Comparison of ENCODE assay signal across 1 cellular context in the genomic region with DNA sequence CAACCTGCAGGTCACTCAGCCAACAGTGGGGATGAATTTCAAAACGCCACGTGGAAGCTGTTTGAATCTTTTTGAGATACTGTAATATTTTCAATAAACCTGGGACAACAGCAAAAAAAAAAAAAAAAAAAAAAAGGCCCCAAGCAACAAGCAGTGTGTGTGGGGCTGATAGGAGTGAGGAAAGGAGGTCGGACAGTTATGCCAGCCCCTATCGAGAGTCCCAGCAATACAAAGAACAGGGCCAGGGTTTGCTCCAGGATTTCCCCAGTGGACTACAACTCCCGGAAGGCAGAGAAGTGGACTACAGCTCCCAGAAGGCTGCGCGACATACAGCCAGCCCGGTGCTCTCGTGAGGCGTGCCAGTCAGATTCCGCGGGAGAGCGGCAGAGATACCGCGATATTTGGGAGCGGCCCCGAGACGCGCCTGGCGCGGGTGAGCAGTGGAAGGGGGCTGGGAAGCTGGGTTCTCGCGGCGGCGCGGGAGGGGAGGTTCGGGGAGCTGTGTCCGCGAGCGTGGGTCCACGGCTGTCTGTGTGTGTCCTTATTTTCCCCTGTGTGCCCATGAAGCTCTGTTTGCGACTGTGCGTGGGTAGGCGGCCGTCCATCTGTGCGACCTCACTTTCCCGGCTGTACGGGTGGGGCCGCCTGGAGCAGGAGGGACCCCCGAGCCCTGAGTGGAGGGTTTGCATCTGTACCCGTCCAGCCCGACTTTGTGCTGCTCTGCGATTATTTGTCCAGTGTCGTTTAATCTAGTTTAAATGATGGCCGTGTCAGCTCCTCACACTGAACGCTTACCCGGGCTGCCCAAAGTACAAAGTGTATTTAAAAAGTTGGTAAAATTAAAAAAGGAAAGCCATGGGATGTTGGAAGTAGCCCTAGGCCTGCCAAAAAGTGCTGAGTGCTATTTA.
TF ChIP-seq lines count a peak whose summit lies in the region.

A gene with protein sequence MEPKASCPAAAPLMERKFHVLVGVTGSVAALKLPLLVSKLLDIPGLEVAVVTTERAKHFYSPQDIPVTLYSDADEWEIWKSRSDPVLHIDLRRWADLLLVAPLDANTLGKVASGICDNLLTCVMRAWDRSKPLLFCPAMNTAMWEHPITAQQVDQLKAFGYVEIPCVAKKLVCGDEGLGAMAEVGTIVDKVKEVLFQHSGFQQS (plus strand): TSS at position 397 of the 908 bp plus-strand sequence. CDS start 4,729 bp downstream, outside the sequence.

TF ChIP-seq in HepG2, 621 proteins besides CTCF, POLR2A, EP300 and RAD21 (continued from another document and continues in another):
- TF ChIP-seq, protein P1, sequence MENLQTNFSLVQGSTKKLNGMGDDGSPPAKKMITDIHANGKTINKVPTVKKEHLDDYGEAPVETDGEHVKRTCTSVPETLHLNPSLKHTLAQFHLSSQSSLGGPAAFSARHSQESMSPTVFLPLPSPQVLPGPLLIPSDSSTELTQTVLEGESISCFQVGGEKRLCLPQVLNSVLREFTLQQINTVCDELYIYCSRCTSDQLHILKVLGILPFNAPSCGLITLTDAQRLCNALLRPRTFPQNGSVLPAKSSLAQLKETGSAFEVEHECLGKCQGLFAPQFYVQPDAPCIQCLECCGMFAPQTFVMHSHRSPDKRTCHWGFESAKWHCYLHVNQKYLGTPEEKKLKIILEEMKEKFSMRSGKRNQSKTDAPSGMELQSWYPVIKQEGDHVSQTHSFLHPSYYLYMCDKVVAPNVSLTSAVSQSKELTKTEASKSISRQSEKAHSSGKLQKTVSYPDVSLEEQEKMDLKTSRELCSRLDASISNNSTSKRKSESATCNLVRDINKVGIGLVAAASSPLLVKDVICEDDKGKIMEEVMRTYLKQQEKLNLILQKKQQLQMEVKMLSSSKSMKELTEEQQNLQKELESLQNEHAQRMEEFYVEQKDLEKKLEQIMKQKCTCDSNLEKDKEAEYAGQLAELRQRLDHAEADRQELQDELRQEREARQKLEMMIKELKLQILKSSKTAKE (CRISPR knock-in tag; IDR thresholded peaks at IDR 0.05; ENCODE audit: borderline replicate concordance), result 0 out of 2 replicates have a peak, but pooled peaks have one; percentile 23
- TF ChIP-seq FOXJ3 (CRISPR knock-in tag; IDR thresholded peaks at IDR 0.05; ENCODE audit: borderline replicate concordance) (peak; percentile 66; the same call in 1 of the 2 replicates), MTA1 (CRISPR knock-in tag; IDR thresholded peaks at IDR 0.05; ENCODE audit: borderline replicate concordance) (0 out of 2 replicates have a peak, but pooled peaks have one; percentile 75), FIP1L1 (IDR thresholded peaks at IDR 0.05; ENCODE audit: borderline replicate concordance, insufficient read depth, low read depth, low read length) (0 out of 2 replicates have a peak, but pooled peaks have one; percentile 52), NPAS2 (CRISPR knock-in tag; IDR thresholded peaks at IDR 0.05; ENCODE audit: borderline replicate concordance) (no peak), NR1H2 (CRISPR knock-in tag; IDR thresholded peaks at IDR 0.05; ENCODE audit: borderline replicate concordance, low read depth) (no peak), ZNF674 (CRISPR knock-in tag; IDR thresholded peaks at IDR 0.05; ENCODE audit: low read depth) (no peak), SOX6 (IDR thresholded peaks at IDR 0.05) (no peak), SOX6 (CRISPR knock-in tag; IDR thresholded peaks at IDR 0.05) (peak; percentile 67), NFYC (CRISPR knock-in tag; IDR thresholded peaks at IDR 0.05) (peak; percentile 77), GATAD2A (CRISPR knock-in tag; IDR thresholded peaks at IDR 0.05) (peak; percentile 30; the same call in 1 of the 2 replicates), ZNF598 (CRISPR knock-in tag; IDR thresholded peaks at IDR 0.05; ENCODE audit: borderline replicate concordance) (peak; percentile 64; the same call in 1 of the 2 replicates), ZBTB1 (CRISPR knock-in tag; IDR thresholded peaks at IDR 0.05; ENCODE audit: borderline replicate concordance) (no peak), FOSL2 (CRISPR knock-in tag; IDR thresholded peaks at IDR 0.05) (peak; percentile 57; the same call in 1 of the 2 replicates), TP53 (CRISPR knock-in tag; conservative IDR thresholded peaks at IDR 0.05) (0 out of 2 replicates have a peak, but pooled peaks have one; percentile 53), NFYB (CRISPR knock-in tag; IDR thresholded peaks at IDR 0.05) (peak; percentile 85), ELF1 (CRISPR knock-in tag; IDR thresholded peaks at IDR 0.05) (peak; percentile 92), ZMAT3 (CRISPR knock-in tag; conservative IDR thresholded peaks at IDR 0.05) (peak; percentile 77; the same call in 1 of the 2 replicates), HOXA3 (CRISPR knock-in tag; IDR thresholded peaks at IDR 0.05) (peak; percentile 72), POGZ (CRISPR knock-in tag; IDR thresholded peaks at IDR 0.05) (peak; percentile 65; the same call in 1 of the 2 replicates), KDM6A (CRISPR knock-in tag; IDR thresholded peaks at IDR 0.05; ENCODE audit: low read depth) (no peak), ZNF777 (CRISPR knock-in tag; IDR thresholded peaks at IDR 0.05) (no peak), SAP130 (CRISPR knock-in tag; IDR thresholded peaks at IDR 0.05; ENCODE audit: low read depth) (peak; percentile 87), ZNF451 (CRISPR knock-in tag; IDR thresholded peaks at IDR 0.05) (0 out of 2 replicates have a peak, but pooled peaks have one; percentile 10), YY1 (IDR thresholded peaks at IDR 0.05; ENCODE audit: insufficient read depth, insufficient replicate concordance, low read depth, low read length) (peak; percentile 81), ZNF431 (CRISPR knock-in tag; IDR thresholded peaks at IDR 0.05; ENCODE audit: borderline replicate concordance, low read depth) (0 out of 2 replicates have a peak, but pooled peaks have one; percentile 31), RBM39 (IDR thresholded peaks at IDR 0.05; ENCODE audit: low read depth, low read length, poor library complexity, severe bottlenecking) (peak; percentile 86), YEATS2 (CRISPR knock-in tag; IDR thresholded peaks at IDR 0.05; ENCODE audit: borderline replicate concordance) (peak; percentile 99), ZMYM4 (CRISPR knock-in tag; IDR thresholded peaks at IDR 0.05) (peak; percentile 78), ZNF749 (CRISPR knock-in tag; IDR thresholded peaks at IDR 0.05; ENCODE audit: borderline replicate concordance) (0 out of 2 replicates have a peak, but pooled peaks have one; percentile 11), ZNF605 (CRISPR knock-in tag; IDR thresholded peaks at IDR 0.05) (peak; percentile 38; the same call in 1 of the 2 replicates), HNRNPL (IDR thresholded peaks at IDR 0.05; ENCODE audit: low read depth, low read length) (0 out of 2 replicates have a peak, but pooled peaks have one; percentile 54), KDM2A (CRISPR knock-in tag; IDR thresholded peaks at IDR 0.05; ENCODE audit: borderline replicate concordance, low read depth) (peak; percentile 91; the same call in 1 of the 2 replicates), SP1 (IDR thresholded peaks at IDR 0.05) (peak; percentile 30; the same call in 1 of the 2 replicates), SP1 (CRISPR knock-in tag; IDR thresholded peaks at IDR 0.05) (0 out of 2 replicates have a peak, but pooled peaks have one; percentile 46), ZNF446 (CRISPR knock-in tag; IDR thresholded peaks at IDR 0.05) (no peak), NRL (CRISPR knock-in tag; IDR thresholded peaks at IDR 0.05; ENCODE audit: borderline replicate concordance) (peak; percentile 83), NR2F6 (IDR thresholded peaks at IDR 0.05) (no peak), NR2F6 (CRISPR knock-in tag; IDR thresholded peaks at IDR 0.05) (peak; percentile 13; the same call in 1 of the 2 replicates), PHB2 (IDR thresholded peaks at IDR 0.05; ENCODE audit: partially characterized antibody) (no peak), BHLHE40 (IDR thresholded peaks at IDR 0.05; ENCODE audit: low read length) (peak; percentile 85), YEATS4 (CRISPR knock-in tag; IDR thresholded peaks at IDR 0.05; ENCODE audit: borderline replicate concordance) (no peak; the same call in 1 of the 2 replicates)
- TF ChIP-seq, protein P2, sequence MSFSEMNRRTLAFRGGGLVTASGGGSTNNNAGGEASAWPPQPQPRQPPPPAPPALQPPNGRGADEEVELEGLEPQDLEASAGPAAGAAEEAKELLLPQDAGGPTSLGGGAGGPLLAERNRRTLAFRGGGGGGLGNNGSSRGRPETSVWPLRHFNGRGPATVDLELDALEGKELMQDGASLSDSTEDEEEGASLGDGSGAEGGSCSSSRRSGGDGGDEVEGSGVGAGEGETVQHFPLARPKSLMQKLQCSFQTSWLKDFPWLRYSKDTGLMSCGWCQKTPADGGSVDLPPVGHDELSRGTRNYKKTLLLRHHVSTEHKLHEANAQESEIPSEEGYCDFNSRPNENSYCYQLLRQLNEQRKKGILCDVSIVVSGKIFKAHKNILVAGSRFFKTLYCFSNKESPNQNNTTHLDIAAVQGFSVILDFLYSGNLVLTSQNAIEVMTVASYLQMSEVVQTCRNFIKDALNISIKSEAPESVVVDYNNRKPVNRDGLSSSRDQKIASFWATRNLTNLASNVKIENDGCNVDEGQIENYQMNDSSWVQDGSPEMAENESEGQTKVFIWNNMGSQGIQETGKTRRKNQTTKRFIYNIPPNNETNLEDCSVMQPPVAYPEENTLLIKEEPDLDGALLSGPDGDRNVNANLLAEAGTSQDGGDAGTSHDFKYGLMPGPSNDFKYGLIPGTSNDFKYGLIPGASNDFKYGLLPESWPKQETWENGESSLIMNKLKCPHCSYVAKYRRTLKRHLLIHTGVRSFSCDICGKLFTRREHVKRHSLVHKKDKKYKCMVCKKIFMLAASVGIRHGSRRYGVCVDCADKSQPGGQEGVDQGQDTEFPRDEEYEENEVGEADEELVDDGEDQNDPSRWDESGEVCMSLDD (CRISPR knock-in tag; IDR thresholded peaks at IDR 0.05; ENCODE audit: borderline replicate concordance), result no peak
- TF ChIP-seq, protein P3, sequence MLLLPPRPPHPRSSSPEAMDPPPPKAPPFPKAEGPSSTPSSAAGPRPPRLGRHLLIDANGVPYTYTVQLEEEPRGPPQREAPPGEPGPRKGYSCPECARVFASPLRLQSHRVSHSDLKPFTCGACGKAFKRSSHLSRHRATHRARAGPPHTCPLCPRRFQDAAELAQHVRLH (CRISPR knock-in tag; IDR thresholded peaks at IDR 0.05; ENCODE audit: borderline replicate concordance, low read depth), result peak; percentile 69; the same call in 1 of the 2 replicates
- TF ChIP-seq, protein P4, sequence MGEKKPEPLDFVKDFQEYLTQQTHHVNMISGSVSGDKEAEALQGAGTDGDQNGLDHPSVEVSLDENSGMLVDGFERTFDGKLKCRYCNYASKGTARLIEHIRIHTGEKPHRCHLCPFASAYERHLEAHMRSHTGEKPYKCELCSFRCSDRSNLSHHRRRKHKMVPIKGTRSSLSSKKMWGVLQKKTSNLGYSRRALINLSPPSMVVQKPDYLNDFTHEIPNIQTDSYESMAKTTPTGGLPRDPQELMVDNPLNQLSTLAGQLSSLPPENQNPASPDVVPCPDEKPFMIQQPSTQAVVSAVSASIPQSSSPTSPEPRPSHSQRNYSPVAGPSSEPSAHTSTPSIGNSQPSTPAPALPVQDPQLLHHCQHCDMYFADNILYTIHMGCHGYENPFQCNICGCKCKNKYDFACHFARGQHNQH (CRISPR knock-in tag; IDR thresholded peaks at IDR 0.05), result peak; percentile 56; the same call in 1 of the 2 replicates
- TF ChIP-seq, protein P5, sequence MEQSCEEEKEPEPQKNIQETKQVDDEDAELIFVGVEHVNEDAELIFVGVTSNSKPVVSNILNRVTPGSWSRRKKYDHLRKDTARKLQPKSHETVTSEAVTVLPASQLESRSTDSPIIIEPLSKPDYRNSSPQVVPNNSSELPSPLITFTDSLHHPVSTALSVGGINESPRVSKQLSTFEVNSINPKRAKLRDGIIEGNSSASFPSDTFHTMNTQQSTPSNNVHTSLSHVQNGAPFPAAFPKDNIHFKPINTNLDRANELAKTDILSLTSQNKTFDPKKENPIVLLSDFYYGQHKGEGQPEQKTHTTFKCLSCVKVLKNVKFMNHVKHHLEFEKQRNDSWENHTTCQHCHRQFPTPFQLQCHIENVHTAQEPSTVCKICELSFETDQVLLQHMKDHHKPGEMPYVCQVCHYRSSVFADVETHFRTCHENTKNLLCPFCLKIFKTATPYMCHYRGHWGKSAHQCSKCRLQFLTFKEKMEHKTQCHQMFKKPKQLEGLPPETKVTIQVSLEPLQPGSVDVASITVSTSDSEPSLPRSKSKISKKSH (CRISPR knock-in tag; IDR thresholded peaks at IDR 0.05; ENCODE audit: borderline replicate concordance), result peak; percentile 97
- TF ChIP-seq, protein P6, sequence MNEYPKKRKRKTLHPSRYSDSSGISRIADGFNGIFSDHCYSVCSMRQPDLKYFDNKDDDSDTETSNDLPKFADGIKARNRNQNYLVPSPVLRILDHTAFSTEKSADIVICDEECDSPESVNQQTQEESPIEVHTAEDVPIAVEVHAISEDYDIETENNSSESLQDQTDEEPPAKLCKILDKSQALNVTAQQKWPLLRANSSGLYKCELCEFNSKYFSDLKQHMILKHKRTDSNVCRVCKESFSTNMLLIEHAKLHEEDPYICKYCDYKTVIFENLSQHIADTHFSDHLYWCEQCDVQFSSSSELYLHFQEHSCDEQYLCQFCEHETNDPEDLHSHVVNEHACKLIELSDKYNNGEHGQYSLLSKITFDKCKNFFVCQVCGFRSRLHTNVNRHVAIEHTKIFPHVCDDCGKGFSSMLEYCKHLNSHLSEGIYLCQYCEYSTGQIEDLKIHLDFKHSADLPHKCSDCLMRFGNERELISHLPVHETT (CRISPR knock-in tag; conservative IDR thresholded peaks at IDR 0.05), result peak; percentile 62; the same call in 1 of the 2 replicates
- TF ChIP-seq, protein P7, sequence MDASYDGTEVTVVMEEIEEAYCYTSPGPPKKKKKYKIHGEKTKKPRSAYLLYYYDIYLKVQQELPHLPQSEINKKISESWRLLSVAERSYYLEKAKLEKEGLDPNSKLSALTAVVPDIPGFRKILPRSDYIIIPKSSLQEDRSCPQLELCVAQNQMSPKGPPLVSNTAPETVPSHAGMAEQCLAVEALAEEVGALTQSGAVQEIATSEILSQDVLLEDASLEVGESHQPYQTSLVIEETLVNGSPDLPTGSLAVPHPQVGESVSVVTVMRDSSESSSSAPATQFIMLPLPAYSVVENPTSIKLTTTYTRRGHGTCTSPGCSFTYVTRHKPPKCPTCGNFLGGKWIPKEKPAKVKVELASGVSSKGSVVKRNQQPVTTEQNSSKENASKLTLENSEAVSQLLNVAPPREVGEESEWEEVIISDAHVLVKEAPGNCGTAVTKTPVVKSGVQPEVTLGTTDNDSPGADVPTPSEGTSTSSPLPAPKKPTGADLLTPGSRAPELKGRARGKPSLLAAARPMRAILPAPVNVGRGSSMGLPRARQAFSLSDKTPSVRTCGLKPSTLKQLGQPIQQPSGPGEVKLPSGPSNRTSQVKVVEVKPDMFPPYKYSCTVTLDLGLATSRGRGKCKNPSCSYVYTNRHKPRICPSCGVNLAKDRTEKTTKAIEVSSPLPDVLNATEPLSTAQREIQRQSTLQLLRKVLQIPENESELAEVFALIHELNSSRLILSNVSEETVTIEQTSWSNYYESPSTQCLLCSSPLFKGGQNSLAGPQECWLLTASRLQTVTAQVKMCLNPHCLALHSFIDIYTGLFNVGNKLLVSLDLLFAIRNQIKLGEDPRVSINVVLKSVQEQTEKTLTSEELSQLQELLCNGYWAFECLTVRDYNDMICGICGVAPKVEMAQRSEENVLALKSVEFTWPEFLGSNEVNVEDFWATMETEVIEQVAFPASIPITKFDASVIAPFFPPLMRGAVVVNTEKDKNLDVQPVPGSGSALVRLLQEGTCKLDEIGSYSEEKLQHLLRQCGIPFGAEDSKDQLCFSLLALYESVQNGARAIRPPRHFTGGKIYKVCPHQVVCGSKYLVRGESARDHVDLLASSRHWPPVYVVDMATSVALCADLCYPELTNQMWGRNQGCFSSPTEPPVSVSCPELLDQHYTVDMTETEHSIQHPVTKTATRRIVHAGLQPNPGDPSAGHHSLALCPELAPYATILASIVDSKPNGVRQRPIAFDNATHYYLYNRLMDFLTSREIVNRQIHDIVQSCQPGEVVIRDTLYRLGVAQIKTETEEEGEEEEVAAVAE (CRISPR knock-in tag; IDR thresholded peaks at IDR 0.05; ENCODE audit: borderline replicate concordance), result peak; percentile 78; the same call in 1 of the 2 replicates
